In genomic region chr19:39150807-39151206, GRCh38 we compare ENCODE assay signal across 17 cellular contexts. TPM values are rescaled to one million over a fixed set of nuclear protein-coding genes. Genes with fewer than 3 reads are reported as not detected.
DNase-seq lines count a peak whose midpoint lies in the region; ATAC-seq, FAIRE-seq and TF ChIP-seq lines count a peak whose summit lies in the region.
"Had no signal": no experiment of that assay in that cellular context is flagged by ENCODE, and none has a peak within 500 bp of the region (broad histone marks: within the 10 kb centered on the region; RNA-seq: fewer than 3 reads in every experiment).

No MANE protein-coding gene starts in this region.

- H4K20me1 ChIP-seq in BLaER1 treated with 17β-estradiol and CSF1 and Interleukin-3, amounts not matched to agents 10 nM and 100 nM: peaks cover 8 to 94% (median 72%) of the 10 kb centered on the region in 11 experiments; a peak in 21 of 22 replicates
- peaks cover 4% of the 10 kb centered on the region; the same call in 1 of the 2 replicates for H4K20me1 ChIP-seq in K562 (replicated peaks; ENCODE audit: control insufficient read depth, insufficient read depth, low read length)

- no peak overlapping the region for H2AFZ ChIP-seq in K562 (ENCODE audit: low read depth, low read length)

- H3K36me3 ChIP-seq in BLaER1 treated with 17β-estradiol and CSF1 and Interleukin-3, amounts not matched to agents 10 nM and 100 nM: peaks cover 7 to 27% (median 16%) of the 10 kb centered on the region in 11 experiments
- no peaks in the 10 kb centered on the region for H3K36me3 ChIP-seq in K562 (ENCODE audit: control insufficient read depth, insufficient read depth, low read length)
- no peaks in the 10 kb centered on the region for H3K36me3 ChIP-seq in gastrocnemius medialis

- no peak overlapping the region for H3K4me3 ChIP-seq in BLaER1 treated with 17β-estradiol and CSF1 and Interleukin-3, amounts not matched to agents 10 nM and 100 nM
- no peak overlapping the region for H3K4me3 ChIP-seq in K562
- H3K4me3 ChIP-seq in gastrocnemius medialis: no peak overlapping the region
- H3K4me3 ChIP-seq: SJCRH30 had no signal

- no peak for TF ChIP-seq POLR2A in K562 (conservative IDR thresholded peaks at IDR 0.05)
- no peak for TF ChIP-seq POLR2A in gastrocnemius medialis (IDR thresholded peaks at IDR 0.05)

- H3K9me3 Mint-ChIP-seq in Calu3 (ENCODE audit: low read depth, unreplicated experiment) (peaks cover 2% of the 10 kb centered on the region), neural crest cell (peaks cover 2% of the 10 kb centered on the region)

- H3K4me3 Mint-ChIP-seq in Calu3 (ENCODE audit: low read depth, unreplicated experiment): no peak overlapping the region
- H3K4me3 Mint-ChIP-seq in neural crest cell: no peak overlapping the region

- DNase-seq in Calu3 (no peak), K562 (ENCODE audit: extremely low read depth in 1 of 4, low spot score in 3 of 4) (no peak), neural crest cell (ENCODE audit: low read depth, low spot score) (no peak), ecto neural progenitor cell (ENCODE audit: low spot score) (no peak), gastrocnemius medialis (no peak)
- DNase-seq: ACHN, DMS153, GDM1, NCI-H1417, NCI-H187 treated with DMSO at 0.1 percent for 48 hours, NCI-H345, NCI-H524 treated with DMSO at 0.1 percent for 48 hours, SJCRH30 had no signal

- peak overlapping the region in 9 of 11 experiments; percentile 5 to 76 (median 55); a peak in 13 of 22 replicates for H3K4me2 ChIP-seq in BLaER1 treated with 17β-estradiol and CSF1 and Interleukin-3, amounts not matched to agents 10 nM and 100 nM
- H3K4me2 ChIP-seq in K562 (ENCODE audit: insufficient read depth, low read length): peak overlapping the region; percentile 50; the same call in 1 of the 2 replicates

- no peak for TF ChIP-seq RAD21 in K562 (CRISPR knock-in tag; conservative IDR thresholded peaks at IDR 0.05 in 1 of 2, IDR thresholded peaks at IDR 0.05 in 1 of 2)

- FAIRE-seq in K562 (lab: Jason Lieb, UNC): no peak

- peaks cover 33% of the 10 kb centered on the region for H3K4me1 Mint-ChIP-seq in Calu3 (ENCODE audit: low read depth, unreplicated experiment)
- H3K4me1 Mint-ChIP-seq in neural crest cell: peaks cover 24% of the 10 kb centered on the region

- peaks cover 42% of the 10 kb centered on the region for H3K79me2 ChIP-seq in K562 (ENCODE audit: control insufficient read depth, insufficient read depth, low read length)

- in situ Hi-C loops in K562 (cut with MboI): no loop called here
- in situ Hi-C loops in gastrocnemius medialis (cut with MboI; ENCODE audit: low sequenced_read_pairs in 4 of 4): no loop called here

- no peak for TF ChIP-seq CTCF in Calu3 (IDR thresholded peaks at IDR 0.05; ENCODE audit: unreplicated experiment)
- TF ChIP-seq CTCF in K562 (IDR thresholded peaks at IDR 0.05 in 2 of 3, conservative IDR thresholded peaks at IDR 0.05 in 1 of 3; ENCODE audit: insufficient read depth in 2 of 3, low read depth in 1 of 3, low read length in 3 of 3): no peak
- TF ChIP-seq CTCF in neural crest cell (conservative IDR thresholded peaks at IDR 0.05): no peak
- no peak for TF ChIP-seq CTCF in gastrocnemius medialis (IDR thresholded peaks at IDR 0.05 in 4 of 5, conservative IDR thresholded peaks at IDR 0.05 in 1 of 5)

- H3K27me3 Mint-ChIP-seq in Calu3 (ENCODE audit: unreplicated experiment): no peaks in the 10 kb centered on the region
- H3K27me3 Mint-ChIP-seq in neural crest cell (ENCODE audit: low read depth): no peaks in the 10 kb centered on the region

- H3K9ac ChIP-seq in BLaER1 treated with 17β-estradiol and CSF1 and Interleukin-3, amounts not matched to agents 10 nM and 100 nM: 0 out of 22 replicates have a peak overlapping the region, but pooled peaks of 1 of the 11 experiments have one; percentile 18
- H3K9ac ChIP-seq in K562 (ENCODE audit: insufficient read depth in 1 of 2, low read depth in 2 of 2, low read length in 2 of 2): peak overlapping the region in 1 of 2 experiments; percentile 85; a peak in 2 of 4 replicates

- H3K4me1 ChIP-seq in BLaER1 treated with 17β-estradiol and CSF1 and Interleukin-3, amounts not matched to agents 10 nM and 100 nM: peaks cover 5 to 58% (median 50%) of the 10 kb centered on the region in 10 experiments; a peak in 19 of 20 replicates
- H3K4me1 ChIP-seq in K562 (replicated peaks in 1 of 2; ENCODE audit: control insufficient read depth in 2 of 2, insufficient read depth in 2 of 2, low read length in 2 of 2): peaks cover 22 to 33% of the 10 kb centered on the region in 2 experiments; a peak in 4 of 5 replicates
- H3K4me1 ChIP-seq in gastrocnemius medialis: no peaks in the 10 kb centered on the region

- CTCF ChIA-PET in Calu3 (lab: Charles Lee) (no interaction called here), K562 (lab: Yijun Ruan, JAX; ENCODE audit: low intra/inter-chr PET ratio) (no interaction called here)

- intact Hi-C loops in Calu3 (cut with micrococcal nuclease; ENCODE audit: unreplicated experiment) (loop anchor here (5.0 kb wide), 1 partner anchor 376 kb away; no protein-coding TSS in a partner anchor), K562 (cut with micrococcal nuclease) (no loop called here), gastrocnemius medialis (cut with DNase I; ENCODE audit: low total_unique reads) (no loop called here)

- no peak overlapping the region for H3K27ac ChIP-seq in BLaER1 treated with 17β-estradiol and CSF1 and Interleukin-3, amounts not matched to agents 10 nM and 100 nM
- H3K27ac ChIP-seq in K562 (ENCODE audit: extremely low read depth, low read depth, low read length) (no peak overlapping the region; the same call in 2 of the 3 replicates), gastrocnemius medialis (no peak overlapping the region)
- H3K27ac ChIP-seq: SJCRH30 had no signal

- H3K27ac Mint-ChIP-seq in Calu3 (ENCODE audit: unreplicated experiment): peak overlapping the region; percentile 15
- peak overlapping the region; percentile 52 for H3K27ac Mint-ChIP-seq in neural crest cell (ENCODE audit: unreplicated experiment)

- POLR2A ChIA-PET in K562 (lab: Yijun Ruan, JAX): interaction anchor here (0.6 to 2.1 kb wide), 3 partner anchors 18 to 163 kb away, joined by 3 to 7 read pairs (median 7); no protein-coding TSS in a partner anchor

- 49% methylated on average over 17 of the region's 17 CpGs for WGBS in K562 (ENCODE audit: insufficient coverage, low coverage, missing lambda C conversion rate)

- TF ChIP-seq EP300 in K562 (IDR thresholded peaks at IDR 0.05; ENCODE audit: low read length): no peak

- BruUV-seq in Calu3 (replicated peaks; lab: Mats Ljungman, UMichigan) (no TSS peak), K562 (replicated peaks; lab: Mats Ljungman, UMichigan) (no TSS peak)

- H3K27me3 ChIP-seq in BLaER1 treated with 17β-estradiol and CSF1 and Interleukin-3, amounts not matched to agents 10 nM and 100 nM: no peaks in the 10 kb centered on the region
- H3K27me3 ChIP-seq in K562 (ENCODE audit: control insufficient read depth in 2 of 2, insufficient read depth in 2 of 2, low read length in 2 of 2) (no peaks in the 10 kb centered on the region), gastrocnemius medialis (no peaks in the 10 kb centered on the region)
- H3K27me3 ChIP-seq: SJCRH30 had no signal

- peaks cover 3 to 11% (median 6%) of the 10 kb centered on the region in 11 experiments; a peak in 12 of 22 replicates for H3K9me3 ChIP-seq in BLaER1 treated with 17β-estradiol and CSF1 and Interleukin-3, amounts not matched to agents 10 nM and 100 nM (replicated peaks in 1 of 11)
- no peaks in the 10 kb centered on the region for H3K9me3 ChIP-seq in K562 (replicated peaks; ENCODE audit: control insufficient read depth, insufficient read depth, low read depth, low read length)
- H3K9me3 ChIP-seq in gastrocnemius medialis: no peaks in the 10 kb centered on the region
- H3K9me3 ChIP-seq: SJCRH30 had no signal

- H3K36me3 Mint-ChIP-seq in Calu3 (ENCODE audit: insufficient read depth, unreplicated experiment): peaks cover 29% of the 10 kb centered on the region
- H3K36me3 Mint-ChIP-seq in neural crest cell (ENCODE audit: low read depth): peaks cover 13% of the 10 kb centered on the region

- ATAC-seq in K562 (peak; percentile 8; the same call in 2 of the 3 replicates), HG03196 (IDR thresholded peaks at IDR 0.05; ENCODE audit: unreplicated experiment) (no peak), gastrocnemius medialis (no peak)

- H3K9me1 ChIP-seq in K562 (ENCODE audit: control insufficient read depth, insufficient read depth, low read length): no peaks in the 10 kb centered on the region

RNA-seq across cellular contexts. Expression of gene PAK4, which starts 25.2 kb away (rescaled TPM):
- total RNA-seq in Calu3 (2022) (75.7 and 89.2 TPM in 2 replicates), K562 (2014; rRNA removed) (5.8 and 9.2 TPM in 2 replicates), K562 (2014; rRNA removed; fragmentation: Illumina TruSeq; extraction: Trizol) (1.6 and 2.6 TPM in 2 replicates), K562 (2015; rRNA removed; fragmentation: Illumina TruSeq; extraction: Trizol) (5.4 and 6.3 TPM in 2 replicates), K562 (2021) (33.1 and 33.5 TPM in 2 replicates), neural crest cell (54.4 and 56.8 TPM in 2 replicates), gastrocnemius medialis (10 to 100 TPM in 1 of 4 donors, 1 to 10 TPM in 3; 4.7 to 11.7 (median 8.3) TPM)
- total RNA-seq in K562 (2011; cell fraction: chromatin; rRNA removed; ENCODE audit: low replicate concordance): 16.9 and 47.2 TPM in 2 replicates
- total RNA-seq in K562 (2011; cell fraction: nucleolus; rRNA removed): 23.7 and 25.8 TPM in 2 replicates
- total RNA-seq in K562 (2011; cell fraction: nucleoplasm; rRNA removed): 17.7 and 19.4 TPM in 2 replicates
- polyA plus RNA-seq in K562 (2011; rRNA removed) (6.0 and 12.1 TPM in 2 replicates), K562 (2014; fragmentation: Illumina TruSeq; extraction: Trizol) (10.6 and 22.2 TPM in 2 replicates), K562 (2014; fragmentation: Nextera tagmentation; extraction: Ambion mirVana) (under 1 TPM; 0.21 to 0.46 TPM), K562 (2014; rRNA removed) (11.5 and 14.4 TPM in 2 replicates)
- polyA plus RNA-seq in K562 (2011; cell fraction: cytosol; rRNA removed): 12.2 and 23.6 TPM in 2 replicates
- 16.7 and 23.1 TPM in 2 replicates for polyA plus RNA-seq in K562 (2011; cell fraction: nucleus; rRNA removed)
- 25.3 and 28.8 TPM in 2 replicates for polyA plus RNA-seq in K562 (2012)
- polyA minus RNA-seq in K562 (2011; rRNA and poly(A)+ RNA removed): 4.8 and 6.7 TPM in 2 replicates
- 13.6 and 24.9 TPM in 2 replicates for polyA minus RNA-seq in K562 (2011; cell fraction: cytosol; rRNA and poly(A)+ RNA removed)
- 6.2 and 7.1 TPM in 2 replicates for polyA minus RNA-seq in K562 (2011; cell fraction: nucleus; rRNA and poly(A)+ RNA removed)

RNA-seq across cellular contexts. Expression of gene NCCRP1, which starts 46.0 kb away (rescaled TPM):
- total RNA-seq in Calu3 (2022) (2.0 and 2.1 TPM in 2 replicates), K562 (2014; rRNA removed) (not detected in 2 replicates), K562 (2014; rRNA removed; fragmentation: Illumina TruSeq; extraction: Trizol) (not detected in 2 replicates), K562 (2015; rRNA removed; fragmentation: Illumina TruSeq; extraction: Trizol) (not detected in 2 replicates), K562 (2021) (0.11 TPM in 1 of 2 replicates, not detected in the other), neural crest cell (not detected in 2 replicates), gastrocnemius medialis (not detected)
- total RNA-seq in K562 (2011; cell fraction: chromatin; rRNA removed; ENCODE audit: low replicate concordance): not detected in 2 replicates
- not detected in 2 replicates for total RNA-seq in K562 (2011; cell fraction: nucleolus; rRNA removed)
- not detected in 2 replicates for total RNA-seq in K562 (2011; cell fraction: nucleoplasm; rRNA removed)
- polyA plus RNA-seq in K562 (2011; rRNA removed) (0.08 TPM in 1 of 2 replicates, not detected in the other), K562 (2014; fragmentation: Illumina TruSeq; extraction: Trizol) (not detected in 2 replicates), K562 (2014; fragmentation: Nextera tagmentation; extraction: Ambion mirVana) (not detected), K562 (2014; rRNA removed) (0.05 and 0.34 TPM in 2 replicates)
- 0.06 and 0.07 TPM in 2 replicates for polyA plus RNA-seq in K562 (2011; cell fraction: cytosol; rRNA removed)
- polyA plus RNA-seq in K562 (2011; cell fraction: nucleus; rRNA removed): not detected in 2 replicates
- 0.07 TPM in 1 of 2 replicates, not detected in the other for polyA plus RNA-seq in K562 (2012)
- not detected in 2 replicates for polyA minus RNA-seq in K562 (2011; rRNA and poly(A)+ RNA removed)
- not detected in 2 replicates for polyA minus RNA-seq in K562 (2011; cell fraction: cytosol; rRNA and poly(A)+ RNA removed)
- not detected in 2 replicates for polyA minus RNA-seq in K562 (2011; cell fraction: nucleus; rRNA and poly(A)+ RNA removed)
- total RNA-seq: M059J had no signal

RNA-seq across cellular contexts. Expression of gene SYCN, which starts 53.3 kb away (rescaled TPM):
- total RNA-seq in Calu3 (2022) (not detected in 2 replicates), K562 (2014; rRNA removed) (not detected in 2 replicates), K562 (2014; rRNA removed; fragmentation: Illumina TruSeq; extraction: Trizol) (not detected in 2 replicates), K562 (2015; rRNA removed; fragmentation: Illumina TruSeq; extraction: Trizol) (not detected in 2 replicates), K562 (2021) (0.36 TPM in 1 of 2 replicates, not detected in the other), neural crest cell (not detected in 2 replicates), gastrocnemius medialis (not detected)
- total RNA-seq in K562 (2011; cell fraction: chromatin; rRNA removed; ENCODE audit: low replicate concordance): not detected in 2 replicates
- total RNA-seq in K562 (2011; cell fraction: nucleolus; rRNA removed): not detected in 2 replicates
- not detected in 2 replicates for total RNA-seq in K562 (2011; cell fraction: nucleoplasm; rRNA removed)
- polyA plus RNA-seq in K562 (2011; rRNA removed) (not detected in 2 replicates), K562 (2014; fragmentation: Illumina TruSeq; extraction: Trizol) (not detected in 2 replicates), K562 (2014; fragmentation: Nextera tagmentation; extraction: Ambion mirVana) (not detected), K562 (2014; rRNA removed) (not detected in 2 replicates)
- polyA plus RNA-seq in K562 (2011; cell fraction: cytosol; rRNA removed): 0.13 TPM in 1 of 2 replicates, not detected in the other
- not detected in 2 replicates for polyA plus RNA-seq in K562 (2011; cell fraction: nucleus; rRNA removed)
- polyA plus RNA-seq in K562 (2012): 0.21 TPM in 1 of 2 replicates, not detected in the other
- not detected in 2 replicates for polyA minus RNA-seq in K562 (2011; rRNA and poly(A)+ RNA removed)
- not detected in 2 replicates for polyA minus RNA-seq in K562 (2011; cell fraction: cytosol; rRNA and poly(A)+ RNA removed)
- not detected in 2 replicates for polyA minus RNA-seq in K562 (2011; cell fraction: nucleus; rRNA and poly(A)+ RNA removed)
- total RNA-seq: Daoy, M059J, SJCRH30 had no signal
